In genomic region chr5:169701910-169702451, GRCh38 we compare ENCODE assay signal across 8 cellular contexts.
DNase-seq lines count a peak whose midpoint lies in the region; ATAC-seq, FAIRE-seq and TF ChIP-seq lines count a peak whose summit lies in the region.

No MANE protein-coding gene starts in this region.

- H3K36me3 ChIP-seq in neural progenitor cell = no peaks in the 10 kb centered on the region
- H3K36me3 ChIP-seq in pancreas = no peaks in the 10 kb centered on the region

- H3K36me3 Mint-ChIP-seq in neural progenitor cell = no peaks in the 10 kb centered on the region

- H3K4me3 ChIP-seq in GM12864 (ENCODE audit: low read depth, low read length) (no peak overlapping the region), neural progenitor cell (no peak overlapping the region), pancreas (no peak overlapping the region)

- H3K4me2 ChIP-seq in neural progenitor cell = peak overlapping the region; percentile 4

- ATAC-seq in pancreas = no peak

- no peaks in the 10 kb centered on the region for H3K79me2 ChIP-seq in neural progenitor cell (ENCODE audit: low read depth)

- H3K27ac ChIP-seq in neural progenitor cell = no peak overlapping the region
- no peak overlapping the region for H3K27ac ChIP-seq in pancreas

- H3K9me3 ChIP-seq in neural progenitor cell (ENCODE audit: low read depth) (no peaks in the 10 kb centered on the region), pancreas (no peaks in the 10 kb centered on the region)

- H3K4me1 Mint-ChIP-seq in neural progenitor cell = peaks cover 29% of the 10 kb centered on the region

- H3K27ac Mint-ChIP-seq in neural progenitor cell = peak overlapping the region; percentile 58

- no peaks in the 10 kb centered on the region for H4K20me1 ChIP-seq in neural progenitor cell (ENCODE audit: low read depth)

- 46 to 47% methylated on average over 8 of the region's 8 CpGs for WGBS in pancreas, 2 donors

- H2AFZ ChIP-seq in neural progenitor cell (replicated peaks) = peak overlapping the region; percentile 84

- no peak overlapping the region for H3K9ac ChIP-seq in neural progenitor cell

- intact Hi-C loops in pancreas (cut with DNase I) = no loop called here

- DNase-seq in GM12864 (ENCODE audit: low read depth) (no peak), NCI-H1694 treated with DMSO at 0.1 percent for 48 hours (lab: John Stamatoyannopoulos, UW) (peak; percentile 63), dedifferentiated amniotic fluid mesenchymal stem cell (ENCODE audit: extremely low spot score) (peak; percentile 51), neural progenitor cell (ENCODE audit: low spot score) (peak; percentile 31), T-helper 2 cell (no peak), GF-D8 (lab: John Stamatoyannopoulos, UW) (no peak), NCI-H1930 (lab: John Stamatoyannopoulos, UW) (no peak), pancreas (no peak)

- peaks cover 2% of the 10 kb centered on the region for H3K27me3 Mint-ChIP-seq in neural progenitor cell (ENCODE audit: insufficient read depth, low read depth)

- TF ChIP-seq CTCF in GM12864 (IDR thresholded peaks at IDR 0.05; ENCODE audit: low read depth, low read length, missing control alignments) = peak; percentile 36
- peak; percentile 65 for TF ChIP-seq CTCF in neural progenitor cell (IDR thresholded peaks at IDR 0.05)
- TF ChIP-seq CTCF in pancreas (IDR thresholded peaks at IDR 0.05) = no peak

- peaks cover 13% of the 10 kb centered on the region for H3K4me1 ChIP-seq in neural progenitor cell
- H3K4me1 ChIP-seq in pancreas = no peaks in the 10 kb centered on the region

- FAIRE-seq in pancreas (lab: Jason Lieb, UNC) = no peak

- H3F3A ChIP-seq in neural progenitor cell (ENCODE audit: low read depth) = peaks cover 4% of the 10 kb centered on the region

- no peaks in the 10 kb centered on the region for H3K27me3 ChIP-seq in neural progenitor cell
- H3K27me3 ChIP-seq in pancreas = no peaks in the 10 kb centered on the region

- H3K4me3 Mint-ChIP-seq in neural progenitor cell = no peak overlapping the region

- H3K9me3 Mint-ChIP-seq in neural progenitor cell = no peaks in the 10 kb centered on the region

Comparison
In these comparisons a context has a peak if more than half of its experiments do, and no peak if none do; other contexts are left out.
1. DNase-seq: peak in NCI-H1694 treated with DMSO at 0.1 percent for 48 hours (single experiment), dedifferentiated amniotic fluid mesenchymal stem cell (single experiment) and neural progenitor cell (single experiment); none in GM12864 (single experiment), T-helper 2 cell (0 of 5), GF-D8 (single experiment), NCI-H1930 (0 of 2) and pancreas (0 of 6).
2. CTCF ChIP-seq: peak in GM12864 (single experiment) and neural progenitor cell (single experiment); none in pancreas (0 of 4).